8 cellular contexts compared by ENCODE assay signal in genomic region chr3:27312044-27312668, GRCh38. TPM values are rescaled to one million over a fixed set of nuclear protein-coding genes. Genes with fewer than 3 reads are reported as not detected.
DNase-seq lines count a peak whose midpoint lies in the region; ATAC-seq and TF ChIP-seq lines count a peak whose summit lies in the region.

No MANE protein-coding gene starts in this region.

- H3K36me3 ChIP-seq in adipocyte (ENCODE audit: control insufficient read depth, insufficient read depth, low read length, severe bottlenecking) (peaks cover 4% of the 10 kb centered on the region), left ventricle myocardium inferior (no peaks in the 10 kb centered on the region), sigmoid colon (no peaks in the 10 kb centered on the region)

- intact Hi-C loops in left ventricle myocardium inferior (cut with micrococcal nuclease) = loop anchor here (5.0 to 10.0 kb wide), 2 partner anchors 155 to 373 kb away; no protein-coding TSS in a partner anchor
- intact Hi-C loops in sigmoid colon (cut with DNase I) = loop anchor here (2.0 to 10.0 kb wide), 4 partner anchors 155 to 1013 kb away; partner anchors contain the start of gene SLC4A7

- no peak for TF ChIP-seq POLR2A in sigmoid colon (IDR thresholded peaks at IDR 0.05)

- WGBS in sigmoid colon, 2 donors = 28 to 46% methylated on average over 5 of the region's 5 CpGs

- peak overlapping the region; percentile 30 for H3K9ac ChIP-seq in adipocyte (ENCODE audit: low read length)

- H3K4me1 ChIP-seq in adipocyte (ENCODE audit: control insufficient read depth, insufficient read depth, low read length) = peaks cover 15% of the 10 kb centered on the region
- peaks cover 9% of the 10 kb centered on the region for H3K4me1 ChIP-seq in left ventricle myocardium inferior
- peaks cover 0 to 39% (median 10%) of the 10 kb centered on the region in 4 donors for H3K4me1 ChIP-seq in sigmoid colon

- DNase-seq in DMS114 treated with DMSO at 0.1 percent for 48 hours (lab: John Stamatoyannopoulos, UW; ENCODE audit: unreplicated experiment) = peak; percentile 34
- DNase-seq in NCI-H2227 treated with DMSO at 0.1 percent for 48 hours (lab: John Stamatoyannopoulos, UW) = peak; percentile 14
- peak; percentile 88 for DNase-seq in adipocyte (ENCODE audit: low read depth)
- DNase-seq in left ventricle myocardium inferior = no peak
- no peak for DNase-seq in sigmoid colon
- DNase-seq in activated CD4-positive, CD25-positive, alpha-beta regulatory T cell (lab: John Stamatoyannopoulos, UW) = no peak

- H3K27me3 ChIP-seq in adipocyte (replicated peaks; ENCODE audit: control insufficient read depth, insufficient read depth, low read length) (no peaks in the 10 kb centered on the region), left ventricle myocardium inferior (ENCODE audit: low read depth) (no peaks in the 10 kb centered on the region), sigmoid colon (no peaks in the 10 kb centered on the region)

- peak; percentile 86 for TF ChIP-seq CTCF in left ventricle myocardium inferior (IDR thresholded peaks at IDR 0.05; ENCODE audit: borderline replicate concordance)
- TF ChIP-seq CTCF in sigmoid colon (IDR thresholded peaks at IDR 0.05) = peak; percentile 67 to 85 (median 81)

- no peak for TF ChIP-seq EP300 in sigmoid colon (IDR thresholded peaks at IDR 0.05)

- H3K9me3 ChIP-seq in adipocyte (ENCODE audit: control insufficient read depth, low read length) (no peaks in the 10 kb centered on the region), left ventricle myocardium inferior (replicated peaks) (no peaks in the 10 kb centered on the region), sigmoid colon (no peaks in the 10 kb centered on the region)

- H3K4me3 ChIP-seq in adipocyte (ENCODE audit: low read length) (no peak overlapping the region), left ventricle myocardium inferior (no peak overlapping the region), sigmoid colon (no peak overlapping the region)

- ATAC-seq in GM18909 (IDR thresholded peaks at IDR 0.05; ENCODE audit: poor library complexity, unreplicated experiment) (peak; percentile 95), HG03066 (IDR thresholded peaks at IDR 0.05; ENCODE audit: low read depth, unreplicated experiment) (peak; percentile 88)

- H3K27ac ChIP-seq in left ventricle myocardium inferior (replicated peaks) (no peak overlapping the region), sigmoid colon (no peak overlapping the region)

RNA-seq across cellular contexts. Expression of gene NEK10, which starts 57.0 kb away (rescaled TPM):
- total RNA-seq in left ventricle myocardium inferior (11.5 TPM), sigmoid colon (10 to 100 TPM in 3 of 4 donors, 1 to 10 TPM in 1; 7.2 to 20.3 (median 14.0) TPM)
- under 1 TPM in 1 of 3 donors, not detected in 2; 0.44 TPM for polyA plus RNA-seq in sigmoid colon

Comparison
In these comparisons a context has a peak if more than half of its experiments do, and no peak if none do; other contexts are left out.
1. DNase-seq: peak in DMS114 treated with DMSO at 0.1 percent for 48 hours (single experiment), NCI-H2227 treated with DMSO at 0.1 percent for 48 hours (single experiment) and adipocyte (single experiment); none in left ventricle myocardium inferior (single experiment), sigmoid colon (single experiment) and activated CD4-positive, CD25-positive, alpha-beta regulatory T cell (0 of 4).